In the genomic region with DNA sequence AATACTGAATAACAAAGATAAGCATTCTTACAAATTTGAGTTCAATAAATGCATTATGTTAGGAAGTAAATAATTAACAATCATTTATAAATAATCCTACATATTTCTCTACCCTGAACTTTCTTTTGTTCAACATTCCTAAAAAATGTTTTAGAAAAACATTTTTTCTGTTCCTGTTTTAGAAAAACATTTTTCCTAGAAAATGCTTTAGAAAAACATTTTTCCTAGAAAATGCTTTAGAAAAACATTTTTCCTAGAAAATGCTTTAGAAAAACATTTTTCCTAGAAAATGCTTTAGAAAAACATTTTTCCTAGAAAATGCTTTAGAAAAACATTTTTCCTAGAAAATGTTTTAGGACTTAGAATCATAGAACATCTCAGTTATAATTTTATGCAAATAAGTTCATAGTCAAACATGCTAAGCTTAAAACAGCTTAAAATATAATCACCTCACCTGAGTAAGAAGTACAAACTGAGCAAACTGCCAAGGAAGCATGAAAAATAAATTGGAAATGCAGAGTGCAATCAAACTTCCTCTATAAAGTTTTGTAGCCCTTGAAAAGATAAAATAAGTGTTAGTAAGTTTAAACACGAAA, we compare ENCODE assay signal across 6 cellular contexts.
A peak's percentile ranks its signal among the peaks of the same experiment; 100 is the strongest.
DNase-seq lines count a peak whose midpoint lies in the region; ATAC-seq, FAIRE-seq and TF ChIP-seq lines count a peak whose summit lies in the region.
"Not testable (repeated sequence)": the region's sequence is repeated elsewhere in the genome, so short reads cannot be mapped to it uniquely, and the experiment has no call there.

No MANE protein-coding gene starts in this region.

- not testable (repeated sequence) for DNase-seq in CD8-positive, alpha-beta memory T cell; K562 (ENCODE audit: extremely low read depth in 1 of 4, low spot score in 3 of 4); pancreas
- peak; percentile 30 for DNase-seq in OCI-M1 (lab: John Stamatoyannopoulos, UW)

- POLR2A ChIA-PET in CD8-positive, alpha-beta memory T cell (lab: Charles Lee): not testable (repeated sequence)
- POLR2A ChIA-PET in K562 (lab: Yijun Ruan, JAX): interaction anchor here (0.6 kb wide), 1 partner anchor 435 kb away, joined by 3 read pairs; no protein-coding TSS in a partner anchor

- not testable (repeated sequence) for FAIRE-seq in K562 (lab: Jason Lieb, UNC)
- FAIRE-seq in endometrium (lab: Jason Lieb, UNC): peak; percentile 64
- FAIRE-seq in islet of Langerhans (lab: Jason Lieb, UNC): peak; percentile 55
- FAIRE-seq in pancreas (lab: Jason Lieb, UNC): peak; percentile 74

- H3K4me3 ChIP-seq in CD8-positive, alpha-beta memory T cell (ENCODE audit: low read length); K562; pancreas: not testable (repeated sequence)

- H3K4me1 Mint-ChIP-seq in CD8-positive, alpha-beta memory T cell: not testable (repeated sequence)

- WGBS in K562 (ENCODE audit: insufficient coverage, low coverage, missing lambda C conversion rate): no CpG with 5 or more reads among the region's 1 CpG
- WGBS in pancreas, 2 donors: 86 to 100% methylated on average over 1 of the region's 1 CpG

- not testable (repeated sequence) for BruUV-seq in K562 (replicated peaks; lab: Mats Ljungman, UMichigan)

- not testable (repeated sequence) for H3K9me3 Mint-ChIP-seq in CD8-positive, alpha-beta memory T cell

- H4K20me1 ChIP-seq in K562 (replicated peaks; ENCODE audit: control insufficient read depth, insufficient read depth, low read length): not testable (repeated sequence)

- intact Hi-C loops in K562 (cut with micrococcal nuclease): loop anchor here (5.0 kb wide), 1 partner anchor 37 kb away; no protein-coding TSS in a partner anchor
- intact Hi-C loops in pancreas (cut with DNase I): not testable (repeated sequence)

- 0 out of 2 replicates have a peak overlapping the region, but pooled peaks have one; percentile 18 for H2AFZ ChIP-seq in K562 (ENCODE audit: low read depth, low read length)

- not testable (repeated sequence) for TF ChIP-seq EP300 in K562 (IDR thresholded peaks at IDR 0.05; ENCODE audit: low read length)

- TF ChIP-seq CTCF in K562 (IDR thresholded peaks at IDR 0.05 in 2 of 3, conservative IDR thresholded peaks at IDR 0.05 in 1 of 3; ENCODE audit: insufficient read depth in 2 of 3, low read depth in 1 of 3, low read length in 3 of 3); pancreas (IDR thresholded peaks at IDR 0.05): not testable (repeated sequence)

- not testable (repeated sequence) for H3K4me3 Mint-ChIP-seq in CD8-positive, alpha-beta memory T cell

- H3K27ac ChIP-seq in CD8-positive, alpha-beta memory T cell (ENCODE audit: low read depth, low read length): peak overlapping the region; percentile 12
- H3K27ac ChIP-seq in K562 (ENCODE audit: extremely low read depth, low read depth, low read length): peak overlapping the region; percentile 30; the same call in 1 of the 3 replicates
- H3K27ac ChIP-seq in pancreas: not testable (repeated sequence)

- not testable (repeated sequence) for H3K9me1 ChIP-seq in K562 (ENCODE audit: control insufficient read depth, insufficient read depth, low read length)

- H3K9me3 ChIP-seq in CD8-positive, alpha-beta memory T cell (ENCODE audit: low read length); K562 (replicated peaks; ENCODE audit: control insufficient read depth, insufficient read depth, low read depth, low read length); pancreas: not testable (repeated sequence)

- not testable (repeated sequence) for H3K36me3 ChIP-seq in CD8-positive, alpha-beta memory T cell (ENCODE audit: insufficient read depth, low read length); K562 (ENCODE audit: control insufficient read depth, insufficient read depth, low read length); pancreas

- H3K36me3 Mint-ChIP-seq in CD8-positive, alpha-beta memory T cell: not testable (repeated sequence)

- ATAC-seq in K562, pancreas: not testable (repeated sequence)

- not testable (repeated sequence) for H3K4me2 ChIP-seq in K562 (ENCODE audit: insufficient read depth, low read length)

- H3K27ac Mint-ChIP-seq in CD8-positive, alpha-beta memory T cell: not testable (repeated sequence)

- not testable (repeated sequence) for H3K4me1 ChIP-seq in CD8-positive, alpha-beta memory T cell (ENCODE audit: insufficient read depth, low read length); K562 (replicated peaks in 1 of 2; ENCODE audit: control insufficient read depth in 2 of 2, insufficient read depth in 2 of 2, low read length in 2 of 2); pancreas

- H3K79me2 ChIP-seq in K562 (ENCODE audit: control insufficient read depth, insufficient read depth, low read length): not testable (repeated sequence)

- not testable (repeated sequence) for H3K27me3 ChIP-seq in CD8-positive, alpha-beta memory T cell (ENCODE audit: insufficient read depth, low read length, poor library complexity, severe bottlenecking); K562 (ENCODE audit: control insufficient read depth in 2 of 2, insufficient read depth in 2 of 2, low read length in 2 of 2); pancreas

- CTCF ChIA-PET in CD8-positive, alpha-beta memory T cell (lab: Charles Lee); K562 (lab: Yijun Ruan, JAX; ENCODE audit: low intra/inter-chr PET ratio): not testable (repeated sequence)

- not testable (repeated sequence) for H3K27me3 Mint-ChIP-seq in CD8-positive, alpha-beta memory T cell

- in situ Hi-C loops in K562 (cut with MboI): not testable (repeated sequence)

- peak overlapping the region in 1 of 2 experiments; percentile 34; a peak in 1 of 4 replicates for H3K9ac ChIP-seq in K562 (ENCODE audit: insufficient read depth in 1 of 2, low read depth in 2 of 2, low read length in 2 of 2)

- not testable (repeated sequence) for TF ChIP-seq RAD21 in K562 (CRISPR knock-in tag; conservative IDR thresholded peaks at IDR 0.05 in 1 of 2, IDR thresholded peaks at IDR 0.05 in 1 of 2)

- TF ChIP-seq POLR2A in K562 (conservative IDR thresholded peaks at IDR 0.05): not testable (repeated sequence)

TF ChIP-seq in K562, 482 proteins besides CTCF, POLR2A, EP300 and RAD21 (continues in another document):
- TF ChIP-seq ZBTB40 (IDR thresholded peaks at IDR 0.05): peak; percentile 74
- TF ChIP-seq ZBTB40 (CRISPR knock-in tag; IDR thresholded peaks at IDR 0.05): not testable (repeated sequence)
